ENCODE assay signal across 9 cellular contexts in genomic region chr10:77637474-77637985, GRCh38.
DNase-seq lines count a peak whose midpoint lies in the region; ATAC-seq and TF ChIP-seq lines count a peak whose summit lies in the region.
"Had no signal": no experiment of that assay in that cellular context is flagged by ENCODE, and none has a peak within 500 bp of the region (broad histone marks: within the 10 kb centered on the region; RNA-seq: fewer than 3 reads in every experiment).

TSS of gene KCNMA1 (minus strand) at chr10:77637808.

- no peaks in the 10 kb centered on the region for H3K9me3 ChIP-seq in tibial artery

- no peak within 1 kb of the TSS for H3K27ac Mint-ChIP-seq in memory B cell

- intact Hi-C loops in tibial artery (cut with DNase I; ENCODE audit: low total_unique reads): loop anchor here (5.0 to 10.0 kb wide), 4 partner anchors 50 to 213 kb away; no protein-coding TSS in a partner anchor

- no peaks in the 10 kb centered on the region for H3K27me3 ChIP-seq in tibial artery

- peak within 1 kb of the TSS; percentile 94 to 95 for H3K27ac ChIP-seq in tibial artery

- peak; percentile 37 for DNase-seq in NCI-H1694 treated with DMSO at 0.1 percent for 48 hours (lab: John Stamatoyannopoulos, UW)
- no peak for DNase-seq in NCI-H1694 (lab: John Stamatoyannopoulos, UW)
- peak; percentile 21 for DNase-seq in NCI-H510A (lab: John Stamatoyannopoulos, UW)
- DNase-seq in dedifferentiated amniotic fluid mesenchymal stem cell (ENCODE audit: extremely low spot score): peak; percentile 36
- DNase-seq in memory B cell (ENCODE audit: low spot score in 2 of 2): peak; percentile 16 to 23
- peak in 1 of 2 donors; percentile 77 for DNase-seq in tibial artery
- DNase-seq in NCI-H526 treated with DMSO at 0.1 percent for 48 hours (lab: John Stamatoyannopoulos, UW): no peak
- DNase-seq: DND-41 had no signal

- peaks cover 12% of the 10 kb centered on the region for H3K4me1 Mint-ChIP-seq in memory B cell

- H3K36me3 ChIP-seq in tibial artery: no peaks in the 10 kb centered on the region

- peak within 1 kb of the TSS; percentile 88 to 96 for H3K4me3 ChIP-seq in tibial artery

- H3K27me3 Mint-ChIP-seq in memory B cell: peaks cover 23% of the 10 kb centered on the region

- ATAC-seq in memory B cell (ENCODE audit: low read depth): peak; percentile 73
- no peak for ATAC-seq in GM19463 (IDR thresholded peaks at IDR 0.05; ENCODE audit: unreplicated experiment)

- H3K4me1 ChIP-seq in tibial artery: peaks cover 0 to 69% (median 47%) of the 10 kb centered on the region in 4 donors

- peak in 1 of 2 experiments; percentile 30 for TF ChIP-seq CTCF in tibial artery (IDR thresholded peaks at IDR 0.05)

- H3K9me3 Mint-ChIP-seq in memory B cell: no peaks in the 10 kb centered on the region

- H3K4me3 Mint-ChIP-seq in memory B cell: peak within 1 kb of the TSS; percentile 94

- H3K36me3 Mint-ChIP-seq in memory B cell: no peaks in the 10 kb centered on the region

Comparison
In these comparisons a context has a peak if more than half of its experiments do, and no peak if none do; other contexts are left out.
1. DNase-seq: peak in NCI-H1694 treated with DMSO at 0.1 percent for 48 hours (single experiment), NCI-H510A (single experiment), dedifferentiated amniotic fluid mesenchymal stem cell (single experiment) and memory B cell (2 of 2); none in NCI-H1694 (single experiment) and NCI-H526 treated with DMSO at 0.1 percent for 48 hours (single experiment).